ENCODE assay signal across 8 cellular contexts in genomic region chr2:191675807-191676667, GRCh38. TPM values are rescaled to one million over a fixed set of nuclear protein-coding genes. Genes with fewer than 3 reads are reported as not detected.
DNase-seq lines count a peak whose midpoint lies in the region; ATAC-seq, FAIRE-seq and TF ChIP-seq lines count a peak whose summit lies in the region.

No MANE protein-coding gene starts in this region.

- peaks cover 5% of the 10 kb centered on the region for H3K4me1 ChIP-seq in astrocyte (ENCODE audit: insufficient read depth, low read length)
- H3K4me1 ChIP-seq in mucosa of descending colon (ENCODE audit: low read depth) = peaks cover 8% of the 10 kb centered on the region
- H3K4me1 ChIP-seq in suprapubic skin = peaks cover 31% of the 10 kb centered on the region

- peak overlapping the region; percentile 91 for H2AFZ ChIP-seq in SU-DHL-6 (ENCODE audit: low read depth, low read length, severe bottlenecking)
- peak overlapping the region; percentile 70 for H2AFZ ChIP-seq in astrocyte (ENCODE audit: low read depth, low read length)

- peaks cover 10% of the 10 kb centered on the region for H3K36me3 Mint-ChIP-seq in astrocyte (ENCODE audit: low read depth, unreplicated experiment)

- DNase-seq in astrocyte (ENCODE audit: low read depth) (no peak), mucosa of descending colon (peak; percentile 34 to 65 (median 63)), suprapubic skin (ENCODE audit: low spot score in 2 of 2) (peak in 1 of 2 donors; percentile 61), WERI-Rb-1 (no peak), NCI-H187 treated with DMSO at 0.1 percent for 48 hours (lab: John Stamatoyannopoulos, UW) (no peak)

- peaks cover 32% of the 10 kb centered on the region for H3F3A ChIP-seq in SU-DHL-6 (ENCODE audit: insufficient read depth)

- peaks cover 4% of the 10 kb centered on the region for H3K9me3 Mint-ChIP-seq in astrocyte (ENCODE audit: unreplicated experiment)

- H3K4me2 ChIP-seq in SU-DHL-6 (ENCODE audit: low read depth, low read length, poor library complexity, severe bottlenecking) (peak overlapping the region; percentile 99), astrocyte (ENCODE audit: low read length) (peak overlapping the region; percentile 96)

- H3K4me3 ChIP-seq in SU-DHL-6 (ENCODE audit: insufficient read depth, low read length, poor library complexity, severe bottlenecking) (peak overlapping the region; percentile 27), astrocyte (ENCODE audit: insufficient read depth, low read depth, low read length) (no peak overlapping the region), mucosa of descending colon (no peak overlapping the region), suprapubic skin (no peak overlapping the region), WERI-Rb-1 (ENCODE audit: low read depth, low read length) (no peak overlapping the region)

- H3K79me2 ChIP-seq in SU-DHL-6 (ENCODE audit: insufficient read depth, low read length) (peaks cover 30% of the 10 kb centered on the region), astrocyte (ENCODE audit: insufficient read depth, low read length) (peaks cover 31% of the 10 kb centered on the region)

- H3K9me3 ChIP-seq in SU-DHL-6 (ENCODE audit: insufficient read depth, low read length) (no peaks in the 10 kb centered on the region), astrocyte (ENCODE audit: insufficient read depth, low read depth, low read length) (no peaks in the 10 kb centered on the region), mucosa of descending colon (no peaks in the 10 kb centered on the region), suprapubic skin (no peaks in the 10 kb centered on the region), WERI-Rb-1 (ENCODE audit: severe bottlenecking) (no peaks in the 10 kb centered on the region)

- H3K4me1 Mint-ChIP-seq in astrocyte (ENCODE audit: low read depth, unreplicated experiment) = peaks cover 15% of the 10 kb centered on the region

- no peaks in the 10 kb centered on the region for H3K27me3 Mint-ChIP-seq in astrocyte (ENCODE audit: low read depth, unreplicated experiment)

- ATAC-seq in GM19035 (IDR thresholded peaks at IDR 0.05; ENCODE audit: unreplicated experiment) (peak; percentile 53), HG03045 (IDR thresholded peaks at IDR 0.05; ENCODE audit: unreplicated experiment) (peak; percentile 51), mucosa of descending colon (peak; percentile 13)

- intact Hi-C loops in mucosa of descending colon (cut with DNase I, micrococcal nuclease) = no loop called here

- H3K9ac ChIP-seq in SU-DHL-6 (ENCODE audit: low read length) = peak overlapping the region; percentile 86
- no peak overlapping the region for H3K9ac ChIP-seq in astrocyte (ENCODE audit: low read length)

- FAIRE-seq in astrocyte (lab: Jason Lieb, UNC) = no peak

- no peak for TF ChIP-seq CTCF in SU-DHL-6 (IDR thresholded peaks at IDR 0.05; ENCODE audit: insufficient read depth, low read length, poor library complexity, severe bottlenecking)
- no peak for TF ChIP-seq CTCF in astrocyte (IDR thresholded peaks at IDR 0.05; ENCODE audit: insufficient read depth, low read depth, low read length)
- no peak for TF ChIP-seq CTCF in mucosa of descending colon (IDR thresholded peaks at IDR 0.05)
- no peak for TF ChIP-seq CTCF in suprapubic skin (IDR thresholded peaks at IDR 0.05)
- TF ChIP-seq CTCF in WERI-Rb-1 (IDR thresholded peaks at IDR 0.05; ENCODE audit: low read depth, low read length) = no peak

- H3K27ac ChIP-seq in SU-DHL-6 (ENCODE audit: low read depth, low read length) = peak overlapping the region; percentile 84
- no peak overlapping the region for H3K27ac ChIP-seq in astrocyte (ENCODE audit: low read depth, low read length)
- H3K27ac ChIP-seq in suprapubic skin = peak overlapping the region; percentile 94
- no peak overlapping the region for H3K27ac ChIP-seq in WERI-Rb-1

- no peak for TF ChIP-seq POLR2A in suprapubic skin (IDR thresholded peaks at IDR 0.05)

- peak overlapping the region; percentile 93 for H3K4me3 Mint-ChIP-seq in astrocyte (ENCODE audit: unreplicated experiment)

- no peaks in the 10 kb centered on the region for H3K27me3 ChIP-seq in SU-DHL-6 (ENCODE audit: low read length)
- no peaks in the 10 kb centered on the region for H3K27me3 ChIP-seq in astrocyte (ENCODE audit: insufficient read depth, low read length)
- H3K27me3 ChIP-seq in suprapubic skin = no peaks in the 10 kb centered on the region
- no peaks in the 10 kb centered on the region for H3K27me3 ChIP-seq in WERI-Rb-1 (ENCODE audit: insufficient read depth, low read depth, severe bottlenecking)

- H3K27ac Mint-ChIP-seq in astrocyte (ENCODE audit: unreplicated experiment) = peak overlapping the region; percentile 99

- no peaks in the 10 kb centered on the region for H3K9me2 ChIP-seq in SU-DHL-6 (replicated peaks; ENCODE audit: insufficient read depth, low read length)

- H4K20me1 ChIP-seq in SU-DHL-6 (ENCODE audit: low read depth, low read length) (no peaks in the 10 kb centered on the region), astrocyte (ENCODE audit: insufficient read depth, low read length) (no peaks in the 10 kb centered on the region)

- H3K36me3 ChIP-seq in SU-DHL-6 (ENCODE audit: low read length) (peaks cover 8% of the 10 kb centered on the region; the same call in 1 of the 2 replicates), astrocyte (ENCODE audit: insufficient read depth, low read length) (no peaks in the 10 kb centered on the region), mucosa of descending colon (ENCODE audit: low read depth) (no peaks in the 10 kb centered on the region), suprapubic skin (no peaks in the 10 kb centered on the region), WERI-Rb-1 (no peaks in the 10 kb centered on the region)

- WGBS in suprapubic skin = 53% methylated on average over 3 of the region's 3 CpGs

- no peak for TF ChIP-seq EP300 in suprapubic skin (IDR thresholded peaks at IDR 0.05)

RNA-seq across cellular contexts. Expression of gene NABP1, which starts 1.9 kb away (rescaled TPM):
- total RNA-seq in astrocyte (181 and 213 TPM in 2 replicates), mucosa of descending colon (10 to 100 TPM; 22.1 to 29.8 (median 27.6) TPM), suprapubic skin (10 to 100 TPM in 3 of 4 donors, 1 to 10 TPM in 1; 6.3 to 33.6 (median 16.1) TPM)

Comparison
In these comparisons a context has a peak if more than half of its experiments do, and no peak if none do; other contexts are left out.
1. H3K27ac ChIP-seq: peak in SU-DHL-6 (single experiment) and suprapubic skin (single experiment); none in astrocyte (single experiment) and WERI-Rb-1 (single experiment).
2. DNase-seq: peak in mucosa of descending colon (3 of 3); none in astrocyte (single experiment), WERI-Rb-1 (single experiment) and NCI-H187 treated with DMSO at 0.1 percent for 48 hours (single experiment).
3. Peak in every context shown above with its lines, with median percentiles within 50 percentile points of each other: ATAC-seq.